Comparison of ENCODE assay signal across 1 cellular context in the genomic region with DNA sequence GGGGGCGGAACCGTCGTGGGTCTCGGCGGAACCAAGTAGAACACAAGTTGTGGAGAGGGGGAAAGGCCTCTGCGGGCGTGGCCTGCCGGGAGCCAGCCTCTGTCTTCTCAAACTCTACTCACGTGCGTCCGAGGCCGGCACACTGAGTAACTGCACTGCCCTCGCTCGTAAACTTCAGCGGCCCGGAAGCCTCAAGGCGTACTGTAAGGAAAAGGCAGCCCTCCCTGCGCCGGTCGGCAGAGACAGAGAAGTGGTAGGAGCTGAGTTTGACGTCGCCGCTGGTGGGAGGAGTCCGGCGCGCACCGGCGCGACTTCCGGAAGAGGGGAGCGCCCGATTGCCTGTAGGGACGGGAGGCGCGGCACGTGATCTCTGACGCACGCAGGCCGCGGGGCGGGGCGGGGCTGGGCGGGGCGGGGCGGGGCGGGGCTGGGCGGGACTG.
TF ChIP-seq lines count a peak whose summit lies in the region.

A gene with protein sequence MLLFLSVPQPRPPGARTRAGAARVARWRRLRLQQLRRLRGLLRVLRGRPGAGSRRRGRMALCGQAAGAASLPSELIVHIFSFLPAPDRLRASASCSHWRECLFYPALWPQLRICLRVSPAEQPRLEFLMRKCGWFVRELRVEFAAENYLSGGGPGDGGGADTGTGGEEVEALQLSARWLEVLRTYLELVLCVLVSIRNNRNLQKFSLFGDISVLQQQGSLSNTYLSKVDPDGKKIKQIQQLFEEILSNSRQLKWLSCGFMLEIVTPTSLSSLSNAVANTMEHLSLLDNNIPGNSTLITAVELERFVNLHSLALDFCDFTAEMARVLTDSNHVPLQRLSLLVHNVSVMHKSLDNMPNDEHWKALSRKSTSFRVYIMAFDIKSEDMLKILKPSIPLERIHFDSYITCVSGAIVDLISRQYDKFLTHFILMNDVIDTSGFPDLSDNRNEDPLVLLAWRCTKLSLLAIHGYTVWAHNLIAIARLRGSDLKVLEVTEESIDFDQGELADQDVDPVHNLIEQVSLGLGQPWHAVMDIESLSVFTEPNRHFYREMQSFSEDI (minus strand): TSS at position 255 of the 440 bp plus-strand sequence. CDS start 271 bp downstream, outside the sequence.

TF ChIP-seq in K562, 482 proteins besides CTCF, POLR2A, EP300 and RAD21 (continued from another document):
- TF ChIP-seq, protein P1, sequence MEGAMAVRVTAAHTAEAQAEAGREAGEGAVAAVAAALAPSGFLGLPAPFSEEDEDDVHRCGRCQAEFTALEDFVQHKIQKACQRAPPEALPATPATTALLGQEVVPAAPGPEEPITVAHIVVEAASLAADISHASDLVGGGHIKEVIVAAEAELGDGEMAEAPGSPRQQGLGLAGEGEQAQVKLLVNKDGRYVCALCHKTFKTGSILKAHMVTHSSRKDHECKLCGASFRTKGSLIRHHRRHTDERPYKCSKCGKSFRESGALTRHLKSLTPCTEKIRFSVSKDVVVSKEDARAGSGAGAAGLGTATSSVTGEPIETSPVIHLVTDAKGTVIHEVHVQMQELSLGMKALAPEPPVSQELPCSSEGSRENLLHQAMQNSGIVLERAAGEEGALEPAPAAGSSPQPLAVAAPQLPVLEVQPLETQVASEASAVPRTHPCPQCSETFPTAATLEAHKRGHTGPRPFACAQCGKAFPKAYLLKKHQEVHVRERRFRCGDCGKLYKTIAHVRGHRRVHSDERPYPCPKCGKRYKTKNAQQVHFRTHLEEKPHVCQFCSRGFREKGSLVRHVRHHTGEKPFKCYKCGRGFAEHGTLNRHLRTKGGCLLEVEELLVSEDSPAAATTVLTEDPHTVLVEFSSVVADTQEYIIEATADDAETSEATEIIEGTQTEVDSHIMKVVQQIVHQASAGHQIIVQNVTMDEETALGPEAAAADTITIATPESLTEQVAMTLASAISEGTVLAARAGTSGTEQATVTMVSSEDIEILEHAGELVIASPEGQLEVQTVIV (CRISPR knock-in tag; IDR thresholded peaks at IDR 0.05; ENCODE audit: borderline replicate concordance) = no peak
- TF ChIP-seq USF2 (CRISPR knock-in tag; IDR thresholded peaks at IDR 0.05) (peak; percentile 93), NUFIP1 (IDR thresholded peaks at IDR 0.05; ENCODE audit: partially characterized antibody) (peak; percentile 54), TBP (optimal IDR thresholded peaks at IDR 0.05; ENCODE audit: low read depth, low read length) (no peak), SMARCA5 (IDR thresholded peaks at IDR 0.05) (no peak), CREBBP (IDR thresholded peaks at IDR 0.05; ENCODE audit: low read depth, low read length) (no peak), HMGXB4 (CRISPR knock-in tag; IDR thresholded peaks at IDR 0.05) (peak; percentile 65; the same call in 1 of the 2 replicates), KLF13 (tag; IDR thresholded peaks at IDR 0.05; ENCODE audit: borderline replicate concordance, low read depth) (peak; percentile 83), MNT (conservative IDR thresholded peaks at IDR 0.05) (peak; percentile 87 to 91), KLF1 (tag; IDR thresholded peaks at IDR 0.05) (peak; percentile 67; the same call in 1 of the 2 replicates), NKRF (IDR thresholded peaks at IDR 0.05; ENCODE audit: borderline replicate concordance) (no peak), NONO (IDR thresholded peaks at IDR 0.05; ENCODE audit: low read depth in 2 of 2, low read length in 1 of 2) (peak in 1 of 2 experiments; percentile 99; a peak in 2 of 4 replicates), PHF8 (IDR thresholded peaks at IDR 0.05; ENCODE audit: borderline replicate concordance, low read length) (peak; percentile 12; the same call in 1 of the 2 replicates), JUN (IDR thresholded peaks at IDR 0.05; ENCODE audit: borderline replicate concordance, low read depth, low read length) (peak; percentile 21; the same call in 1 of the 2 replicates), JUN (CRISPR knock-in tag; IDR thresholded peaks at IDR 0.05; ENCODE audit: borderline replicate concordance) (no peak), SREBF1 (IDR thresholded peaks at IDR 0.05; ENCODE audit: borderline replicate concordance, low read depth, low read length) (peak; percentile 80; the same call in 1 of the 2 replicates), KAT7 (CRISPR knock-in tag; IDR thresholded peaks at IDR 0.05; ENCODE audit: borderline replicate concordance) (no peak), FOSL1 (tag; conservative IDR thresholded peaks at IDR 0.05) (peak; percentile 46), JUND (IDR thresholded peaks at IDR 0.05; ENCODE audit: borderline replicate concordance, low read depth, low read length) (peak; percentile 92), JUND (tag; IDR thresholded peaks at IDR 0.05; ENCODE audit: borderline replicate concordance, low read depth, low read length) (peak; percentile 43; the same call in 1 of the 3 replicates)
- TF ChIP-seq, protein P2, sequence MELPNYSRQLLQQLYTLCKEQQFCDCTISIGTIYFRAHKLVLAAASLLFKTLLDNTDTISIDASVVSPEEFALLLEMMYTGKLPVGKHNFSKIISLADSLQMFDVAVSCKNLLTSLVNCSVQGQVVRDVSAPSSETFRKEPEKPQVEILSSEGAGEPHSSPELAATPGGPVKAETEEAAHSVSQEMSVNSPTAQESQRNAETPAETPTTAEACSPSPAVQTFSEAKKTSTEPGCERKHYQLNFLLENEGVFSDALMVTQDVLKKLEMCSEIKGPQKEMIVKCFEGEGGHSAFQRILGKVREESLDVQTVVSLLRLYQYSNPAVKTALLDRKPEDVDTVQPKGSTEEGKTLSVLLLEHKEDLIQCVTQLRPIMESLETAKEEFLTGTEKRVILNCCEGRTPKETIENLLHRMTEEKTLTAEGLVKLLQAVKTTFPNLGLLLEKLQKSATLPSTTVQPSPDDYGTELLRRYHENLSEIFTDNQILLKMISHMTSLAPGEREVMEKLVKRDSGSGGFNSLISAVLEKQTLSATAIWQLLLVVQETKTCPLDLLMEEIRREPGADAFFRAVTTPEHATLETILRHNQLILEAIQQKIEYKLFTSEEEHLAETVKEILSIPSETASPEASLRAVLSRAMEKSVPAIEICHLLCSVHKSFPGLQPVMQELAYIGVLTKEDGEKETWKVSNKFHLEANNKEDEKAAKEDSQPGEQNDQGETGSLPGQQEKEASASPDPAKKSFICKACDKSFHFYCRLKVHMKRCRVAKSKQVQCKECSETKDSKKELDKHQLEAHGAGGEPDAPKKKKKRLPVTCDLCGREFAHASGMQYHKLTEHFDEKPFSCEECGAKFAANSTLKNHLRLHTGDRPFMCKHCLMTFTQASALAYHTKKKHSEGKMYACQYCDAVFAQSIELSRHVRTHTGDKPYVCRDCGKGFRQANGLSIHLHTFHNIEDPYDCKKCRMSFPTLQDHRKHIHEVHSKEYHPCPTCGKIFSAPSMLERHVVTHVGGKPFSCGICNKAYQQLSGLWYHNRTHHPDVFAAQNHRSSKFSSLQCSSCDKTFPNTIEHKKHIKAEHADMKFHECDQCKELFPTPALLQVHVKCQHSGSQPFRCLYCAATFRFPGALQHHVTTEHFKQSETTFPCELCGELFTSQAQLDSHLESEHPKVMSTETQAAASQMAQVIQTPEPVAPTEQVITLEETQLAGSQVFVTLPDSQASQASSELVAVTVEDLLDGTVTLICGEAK (IDR thresholded peaks at IDR 0.05) = peak; percentile 56; the same call in 1 of the 2 replicates
- TF ChIP-seq, protein P2 (CRISPR knock-in tag; IDR thresholded peaks at IDR 0.05) = no peak
